In genomic region chr12:46265734-46266133, GRCh38 we compare ENCODE assay signal across 10 cellular contexts. TPM values are rescaled to one million over a fixed set of nuclear protein-coding genes. Genes with fewer than 3 reads are reported as not detected.
DNase-seq lines count a peak whose midpoint lies in the region; ATAC-seq and TF ChIP-seq lines count a peak whose summit lies in the region.
"Had no signal": no experiment of that assay in that cellular context is flagged by ENCODE, and none has a peak within 500 bp of the region (broad histone marks: within the 10 kb centered on the region; RNA-seq: fewer than 3 reads in every experiment).

No MANE protein-coding gene starts in this region.

- intact Hi-C loops in HCT116 (cut with micrococcal nuclease): loop anchor here (5.0 to 10.0 kb wide), 3 partner anchors 92 to 412 kb away; no protein-coding TSS in a partner anchor
- intact Hi-C loops in sigmoid colon (cut with DNase I): loop anchor here (2.0 to 10.0 kb wide), 5 partner anchors 41 to 399 kb away; partner anchors contain the start of genes SCAF11 and SLC38A2

- POLR2A ChIA-PET in HCT116 (lab: Charles Lee): no interaction called here

- H3K27me3 ChIP-seq in HCT116 (ENCODE audit: insufficient read depth, low read length) (no peaks in the 10 kb centered on the region), sigmoid colon (no peaks in the 10 kb centered on the region)

- H3K36me3 ChIP-seq in HCT116 (ENCODE audit: control insufficient read depth in 1 of 2, insufficient read depth in 2 of 2, low read length in 2 of 2) (no peaks in the 10 kb centered on the region; a peak in 1 of 4 replicates), sigmoid colon (no peaks in the 10 kb centered on the region)

- peak overlapping the region in 1 of 2 experiments; percentile 69; a peak in 2 of 4 replicates for H3K4me3 ChIP-seq in HCT116 (replicated peaks in 1 of 2; ENCODE audit: low read depth in 1 of 2, low read length in 2 of 2)
- H3K4me3 ChIP-seq in sigmoid colon: peak overlapping the region; percentile 64 to 80 (median 74)

- H4K20me1 ChIP-seq in HCT116 (ENCODE audit: insufficient read depth): peaks cover 17% of the 10 kb centered on the region; the same call in 1 of the 2 replicates

- no TSS peak for BruUV-seq in HCT116 (replicated peaks; lab: Mats Ljungman, UMichigan)

- no peak for TF ChIP-seq EP300 in sigmoid colon (IDR thresholded peaks at IDR 0.05)

- no peaks in the 10 kb centered on the region for H3K9me2 ChIP-seq in HCT116 (ENCODE audit: insufficient read depth)

- RAD21 ChIA-PET in HCT116 (lab: Charles Lee; ENCODE audit: low non-redundant PET in 1 of 2, low total read pairs in 2 of 2, uncharacterized antibody in 2 of 2, unreplicated experiment in 2 of 2): no interaction called here

- ATAC-seq in HCT116 (no peak), HG02588 (IDR thresholded peaks at IDR 0.05; ENCODE audit: unreplicated experiment) (no peak), HG03025 (IDR thresholded peaks at IDR 0.05; ENCODE audit: low FRiP score, unreplicated experiment) (no peak)

- H3K9ac ChIP-seq in HCT116 (ENCODE audit: low read length): no peak overlapping the region

- H3K79me2 ChIP-seq in HCT116 (ENCODE audit: insufficient read depth, low read length): peaks cover 81% of the 10 kb centered on the region

- H3K4me1 ChIP-seq in HCT116 (ENCODE audit: control insufficient read depth in 1 of 2, insufficient read depth in 2 of 2, low read length in 2 of 2) (peaks cover 51 to 78% of the 10 kb centered on the region in 2 experiments), sigmoid colon (peaks cover 0 to 67% (median 59%) of the 10 kb centered on the region in 4 donors)

- H3K9me3 ChIP-seq in HCT116 (ENCODE audit: control insufficient read depth in 1 of 2, insufficient read depth in 1 of 2, low read depth in 1 of 2, low read length in 2 of 2) (no peaks in the 10 kb centered on the region), sigmoid colon (no peaks in the 10 kb centered on the region)

- CTCF ChIA-PET in HCT116 (lab: Charles Lee): no interaction called here

- TF ChIP-seq POLR2A in HCT116 (IDR thresholded peaks at IDR 0.05; ENCODE audit: borderline replicate concordance, extremely low read depth, insufficient read depth, insufficient read length) (no peak), sigmoid colon (IDR thresholded peaks at IDR 0.05) (no peak)

- H3K4me2 ChIP-seq in HCT116 (ENCODE audit: low read length): peak overlapping the region; percentile 83

- H2AFZ ChIP-seq in HCT116 (ENCODE audit: low read depth, low read length, poor library complexity, severe bottlenecking): no peak overlapping the region

- no peak for TF ChIP-seq CTCF in HCT116 (IDR thresholded peaks at IDR 0.05 in 2 of 3, conservative IDR thresholded peaks at IDR 0.05 in 1 of 3; ENCODE audit: borderline replicate concordance in 1 of 3, insufficient read depth in 1 of 3, low read depth in 2 of 3, low read length in 2 of 3)
- TF ChIP-seq CTCF in sigmoid colon (IDR thresholded peaks at IDR 0.05): no peak

- H3K27ac ChIP-seq in HCT116 (ENCODE audit: low read depth, low read length) (no peak overlapping the region), sigmoid colon (peak overlapping the region; percentile 89 to 93 (median 92))

- DNase-seq in NCI-H82 (lab: John Stamatoyannopoulos, UW) (peak; percentile 42), NCI-H82 treated with DMSO at 0.1 percent for 48 hours (lab: John Stamatoyannopoulos, UW; ENCODE audit: unreplicated experiment) (no peak), HCT116 (ENCODE audit: low read depth, low spot score) (no peak), dedifferentiated amniotic fluid mesenchymal stem cell (ENCODE audit: extremely low spot score) (peak; percentile 15), sigmoid colon (no peak), NCI-H128 (lab: John Stamatoyannopoulos, UW; ENCODE audit: unreplicated experiment) (no peak)
- DNase-seq: 8988T, NCI-H187 had no signal

- 76 to 86% methylated on average over 3 of the region's 3 CpGs for WGBS in sigmoid colon, 2 donors

- no peak for TF ChIP-seq RAD21 in HCT116 (IDR thresholded peaks at IDR 0.05; ENCODE audit: low read depth)

TF ChIP-seq in HCT116, 20 proteins besides CTCF, POLR2A, EP300 and RAD21:
- TF ChIP-seq EZH2phosphoT487 (IDR thresholded peaks at IDR 0.05; ENCODE audit: borderline replicate concordance): no peak
- 0 out of 2 replicates have a peak, but pooled peaks have one; percentile 3 for TF ChIP-seq POLR2AphosphoS5 (IDR thresholded peaks at IDR 0.05; ENCODE audit: low read depth, low read length)
TF ChIP-seq in HCT116: peak in this region for 1.

RNA-seq across cellular contexts. Expression of gene SLC38A1, which starts 3.1 kb away (rescaled TPM):
- total RNA-seq in HCT116 (2021; ENCODE audit: unreplicated experiment): 155 TPM
- 52.7 and 57.0 TPM in 2 replicates for polyA plus RNA-seq in HCT116 (2012)
- total RNA-seq in sigmoid colon: 100 to 1,000 TPM; 149 to 209 (median 177) TPM
- polyA plus RNA-seq in sigmoid colon: 10 to 100 TPM in 2 of 3 donors, 1 to 10 TPM in 1; 8.4 to 54.9 (median 11.1) TPM

Comparison
In these comparisons a context has a peak if more than half of its experiments do, and no peak if none do; other contexts are left out.
1. DNase-seq: peak in NCI-H82 (single experiment) and dedifferentiated amniotic fluid mesenchymal stem cell (single experiment); none in NCI-H82 treated with DMSO at 0.1 percent for 48 hours (single experiment), HCT116 (single experiment), sigmoid colon (single experiment) and NCI-H128 (single experiment).